11 cellular contexts compared by ENCODE assay signal in genomic region chr7:70415179-70415972, GRCh38.
DNase-seq lines count a peak whose midpoint lies in the region; ATAC-seq and TF ChIP-seq lines count a peak whose summit lies in the region.
"Had no signal": no experiment of that assay in that cellular context is flagged by ENCODE, and none has a peak within 500 bp of the region (broad histone marks: within the 10 kb centered on the region; RNA-seq: fewer than 3 reads in every experiment).

No MANE protein-coding gene starts in this region.

- in situ Hi-C loops in transverse colon (cut with MboI; ENCODE audit: low pct_ligation_motif_present in 1 of 4, low pct_unique_long_range_greater_than_20kb in 1 of 4, low sequenced_read_pairs in 3 of 4): no loop called here

- no peaks in the 10 kb centered on the region for H3K4me1 ChIP-seq in transverse colon
- H3K4me1 ChIP-seq: testis had no signal

- TF ChIP-seq POLR2A in transverse colon (IDR thresholded peaks at IDR 0.05): no peak

- intact Hi-C loops in transverse colon (cut with DNase I; ENCODE audit: low total_unique reads) (no loop called here), Right ventricle myocardium superior (cut with DNase I) (no loop called here)

- no peaks in the 10 kb centered on the region for H3K27me3 ChIP-seq in transverse colon
- H3K27me3 ChIP-seq: testis had no signal

- TF ChIP-seq CTCF in transverse colon (IDR thresholded peaks at IDR 0.05): no peak

- H3K4me3 ChIP-seq in transverse colon: no peak overlapping the region
- H3K4me3 ChIP-seq: GM23338, testis had no signal

- TF ChIP-seq EP300 in transverse colon (IDR thresholded peaks at IDR 0.05; ENCODE audit: low read depth): no peak

- WGBS in transverse colon (ENCODE audit: low coverage in 1 of 2), 2 donors: 83 to 88% methylated on average over 9 to 10 of the region's 10 CpGs

- ATAC-seq in GM19324 (IDR thresholded peaks at IDR 0.05; ENCODE audit: low FRiP score, unreplicated experiment) (peak; percentile 43), HG02623 (IDR thresholded peaks at IDR 0.05; ENCODE audit: unreplicated experiment) (peak; percentile 65), HG03442 (IDR thresholded peaks at IDR 0.05; ENCODE audit: unreplicated experiment) (peak; percentile 77), Right ventricle myocardium superior (ENCODE audit: poor library complexity) (no peak)

- no peak overlapping the region for H3K27ac ChIP-seq in transverse colon
- H3K27ac ChIP-seq: testis had no signal

- H3K36me3 ChIP-seq in transverse colon: no peaks in the 10 kb centered on the region

- DNase-seq in transverse colon: no peak
- DNase-seq in cerebellum (ENCODE audit: low spot score): no peak
- no peak for DNase-seq in GDM1 (lab: John Stamatoyannopoulos, UW)
- DNase-seq in Right ventricle myocardium superior: no peak
- DNase-seq: MV-4-11, NCI-H82, testis had no signal

- no peaks in the 10 kb centered on the region for H3K9me3 ChIP-seq in transverse colon
- H3K9me3 ChIP-seq: testis had no signal
